1 cellular context compared by ENCODE assay signal in the genomic region with DNA sequence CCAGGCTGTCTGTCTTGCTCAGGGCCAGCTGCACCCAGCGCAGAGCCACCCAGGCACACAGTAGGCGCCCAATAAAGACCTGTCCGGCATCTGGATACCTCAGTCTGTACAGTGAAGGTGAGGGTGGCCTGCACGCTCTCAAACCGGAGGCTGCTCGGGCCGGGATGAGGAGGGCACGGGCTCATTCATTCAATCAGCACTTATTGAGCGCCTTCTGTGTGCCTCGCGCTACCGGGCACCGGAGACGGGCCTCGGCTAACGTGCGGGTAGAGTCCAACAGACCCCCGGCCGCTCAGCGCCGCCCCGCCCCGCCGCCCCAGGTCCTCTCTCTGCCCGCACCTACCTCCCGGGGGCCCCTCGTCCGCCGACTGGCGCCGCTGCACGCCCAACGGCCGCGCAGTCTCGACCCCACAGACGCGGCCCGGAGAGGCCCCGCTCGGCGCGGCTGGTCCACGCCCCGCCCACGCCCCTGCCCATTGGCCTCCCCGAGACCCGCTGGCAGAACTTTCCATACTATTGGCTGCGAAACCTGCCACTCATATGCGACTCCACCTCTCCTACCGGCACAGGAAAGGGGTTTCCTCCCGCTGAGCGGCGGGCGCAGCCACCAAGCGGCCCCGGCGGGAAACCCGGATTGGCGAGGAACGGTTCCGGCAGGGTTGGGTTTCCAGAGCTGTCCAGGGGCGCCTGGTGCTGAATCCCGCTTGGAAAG.
A peak's percentile ranks its signal among the peaks of the same experiment; 100 is the strongest.
TF ChIP-seq lines count a peak whose summit lies in the region.

A gene with protein sequence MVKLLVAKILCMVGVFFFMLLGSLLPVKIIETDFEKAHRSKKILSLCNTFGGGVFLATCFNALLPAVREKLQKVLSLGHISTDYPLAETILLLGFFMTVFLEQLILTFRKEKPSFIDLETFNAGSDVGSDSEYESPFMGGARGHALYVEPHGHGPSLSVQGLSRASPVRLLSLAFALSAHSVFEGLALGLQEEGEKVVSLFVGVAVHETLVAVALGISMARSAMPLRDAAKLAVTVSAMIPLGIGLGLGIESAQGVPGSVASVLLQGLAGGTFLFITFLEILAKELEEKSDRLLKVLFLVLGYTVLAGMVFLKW (minus strand): TSS at position 416 of the 712 bp plus-strand sequence. CDS start 2,760 bp downstream, outside the sequence.

TF ChIP-seq in HEK293, 187 proteins besides CTCF, POLR2A, EP300 and RAD21 (continued from another document and continues in another):
- TF ChIP-seq, protein P1, sequence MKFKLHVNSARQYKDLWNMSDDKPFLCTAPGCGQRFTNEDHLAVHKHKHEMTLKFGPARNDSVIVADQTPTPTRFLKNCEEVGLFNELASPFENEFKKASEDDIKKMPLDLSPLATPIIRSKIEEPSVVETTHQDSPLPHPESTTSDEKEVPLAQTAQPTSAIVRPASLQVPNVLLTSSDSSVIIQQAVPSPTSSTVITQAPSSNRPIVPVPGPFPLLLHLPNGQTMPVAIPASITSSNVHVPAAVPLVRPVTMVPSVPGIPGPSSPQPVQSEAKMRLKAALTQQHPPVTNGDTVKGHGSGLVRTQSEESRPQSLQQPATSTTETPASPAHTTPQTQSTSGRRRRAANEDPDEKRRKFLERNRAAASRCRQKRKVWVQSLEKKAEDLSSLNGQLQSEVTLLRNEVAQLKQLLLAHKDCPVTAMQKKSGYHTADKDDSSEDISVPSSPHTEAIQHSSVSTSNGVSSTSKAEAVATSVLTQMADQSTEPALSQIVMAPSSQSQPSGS (tag by site-specific recombination; IDR thresholded peaks at IDR 0.05; ENCODE audit: low read depth) = no peak
- TF ChIP-seq ZNF654 (tag by site-specific recombination; IDR thresholded peaks at IDR 0.05; ENCODE audit: low read depth) (peak; percentile 16; the same call in 1 of the 2 replicates), GLIS2 (tag by site-specific recombination; IDR thresholded peaks at IDR 0.05) (peak; percentile 72), YY2 (tag by site-specific recombination; IDR thresholded peaks at IDR 0.05) (peak; percentile 71; the same call in 1 of the 2 replicates), ZNF404 (tag by site-specific recombination; IDR thresholded peaks at IDR 0.05) (no peak), ZNF2 (tag by site-specific recombination; IDR thresholded peaks at IDR 0.05) (0 out of 2 replicates have a peak, but pooled peaks have one; percentile 76), ZFP69B (tag by site-specific recombination; IDR thresholded peaks at IDR 0.05) (peak; percentile 85), GLI2 (tag by site-specific recombination; IDR thresholded peaks at IDR 0.05; ENCODE audit: borderline replicate concordance, low read depth) (no peak), BCL11A (tag by site-specific recombination; IDR thresholded peaks at IDR 0.05; ENCODE audit: low read depth) (no peak), ZNF792 (tag by site-specific recombination; IDR thresholded peaks at IDR 0.05) (peak; percentile 100), ZNF501 (tag by site-specific recombination; IDR thresholded peaks at IDR 0.05) (peak; percentile 73), ZNF76 (tag by site-specific recombination; IDR thresholded peaks at IDR 0.05; ENCODE audit: borderline replicate concordance, low read depth) (peak; percentile 87), ZXDB (tag by site-specific recombination; IDR thresholded peaks at IDR 0.05) (peak; percentile 100), ZNF23 (tag by site-specific recombination; IDR thresholded peaks at IDR 0.05; ENCODE audit: borderline replicate concordance) (no peak), BCL11B (tag by site-specific recombination; IDR thresholded peaks at IDR 0.05; ENCODE audit: low read depth) (no peak), SP7 (tag by site-specific recombination; IDR thresholded peaks at IDR 0.05) (peak; percentile 89), YY1 (tag by site-specific recombination; IDR thresholded peaks at IDR 0.05) (peak; percentile 74), MZF1 (tag by site-specific recombination; IDR thresholded peaks at IDR 0.05; ENCODE audit: borderline replicate concordance) (no peak), ZBTB8A (tag by site-specific recombination; IDR thresholded peaks at IDR 0.05) (peak; percentile 56), ZNF132 (tag by site-specific recombination; IDR thresholded peaks at IDR 0.05; ENCODE audit: borderline replicate concordance) (no peak), ZNF776 (tag by site-specific recombination; IDR thresholded peaks at IDR 0.05; ENCODE audit: borderline replicate concordance) (no peak), ZBTB7A (tag by site-specific recombination; IDR thresholded peaks at IDR 0.05; ENCODE audit: low read depth) (peak; percentile 94), IKZF3 (tag by site-specific recombination; IDR thresholded peaks at IDR 0.05) (peak; percentile 94), ZSCAN30 (tag by site-specific recombination; IDR thresholded peaks at IDR 0.05) (peak; percentile 99), ZNF274 (IDR thresholded peaks at IDR 0.05; ENCODE audit: low read length) (no peak), ZNF274 (tag by site-specific recombination; IDR thresholded peaks at IDR 0.05; ENCODE audit: borderline replicate concordance) (no peak), ZNF214 (tag by site-specific recombination; IDR thresholded peaks at IDR 0.05; ENCODE audit: borderline replicate concordance) (no peak), ZNF48 (tag by site-specific recombination; IDR thresholded peaks at IDR 0.05) (no peak), ZFHX2 (tag by site-specific recombination; conservative IDR thresholded peaks at IDR 0.05) (0 out of 2 replicates have a peak, but pooled peaks have one; percentile 16)
- TF ChIP-seq, protein P2, sequence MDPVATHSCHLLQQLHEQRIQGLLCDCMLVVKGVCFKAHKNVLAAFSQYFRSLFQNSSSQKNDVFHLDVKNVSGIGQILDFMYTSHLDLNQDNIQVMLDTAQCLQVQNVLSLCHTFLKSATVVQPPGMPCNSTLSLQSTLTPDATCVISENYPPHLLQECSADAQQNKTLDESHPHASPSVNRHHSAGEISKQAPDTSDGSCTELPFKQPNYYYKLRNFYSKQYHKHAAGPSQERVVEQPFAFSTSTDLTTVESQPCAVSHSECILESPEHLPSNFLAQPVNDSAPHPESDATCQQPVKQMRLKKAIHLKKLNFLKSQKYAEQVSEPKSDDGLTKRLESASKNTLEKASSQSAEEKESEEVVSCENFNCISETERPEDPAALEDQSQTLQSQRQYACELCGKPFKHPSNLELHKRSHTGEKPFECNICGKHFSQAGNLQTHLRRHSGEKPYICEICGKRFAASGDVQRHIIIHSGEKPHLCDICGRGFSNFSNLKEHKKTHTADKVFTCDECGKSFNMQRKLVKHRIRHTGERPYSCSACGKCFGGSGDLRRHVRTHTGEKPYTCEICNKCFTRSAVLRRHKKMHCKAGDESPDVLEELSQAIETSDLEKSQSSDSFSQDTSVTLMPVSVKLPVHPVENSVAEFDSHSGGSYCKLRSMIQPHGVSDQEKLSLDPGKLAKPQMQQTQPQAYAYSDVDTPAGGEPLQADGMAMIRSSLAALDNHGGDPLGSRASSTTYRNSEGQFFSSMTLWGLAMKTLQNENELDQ (tag by site-specific recombination; IDR thresholded peaks at IDR 0.05; ENCODE audit: low read depth) = no peak
- TF ChIP-seq, protein P3, sequence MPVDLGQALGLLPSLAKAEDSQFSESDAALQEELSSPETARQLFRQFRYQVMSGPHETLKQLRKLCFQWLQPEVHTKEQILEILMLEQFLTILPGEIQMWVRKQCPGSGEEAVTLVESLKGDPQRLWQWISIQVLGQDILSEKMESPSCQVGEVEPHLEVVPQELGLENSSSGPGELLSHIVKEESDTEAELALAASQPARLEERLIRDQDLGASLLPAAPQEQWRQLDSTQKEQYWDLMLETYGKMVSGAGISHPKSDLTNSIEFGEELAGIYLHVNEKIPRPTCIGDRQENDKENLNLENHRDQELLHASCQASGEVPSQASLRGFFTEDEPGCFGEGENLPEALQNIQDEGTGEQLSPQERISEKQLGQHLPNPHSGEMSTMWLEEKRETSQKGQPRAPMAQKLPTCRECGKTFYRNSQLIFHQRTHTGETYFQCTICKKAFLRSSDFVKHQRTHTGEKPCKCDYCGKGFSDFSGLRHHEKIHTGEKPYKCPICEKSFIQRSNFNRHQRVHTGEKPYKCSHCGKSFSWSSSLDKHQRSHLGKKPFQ (tag by site-specific recombination; IDR thresholded peaks at IDR 0.05) = no peak
- TF ChIP-seq, protein P4, sequence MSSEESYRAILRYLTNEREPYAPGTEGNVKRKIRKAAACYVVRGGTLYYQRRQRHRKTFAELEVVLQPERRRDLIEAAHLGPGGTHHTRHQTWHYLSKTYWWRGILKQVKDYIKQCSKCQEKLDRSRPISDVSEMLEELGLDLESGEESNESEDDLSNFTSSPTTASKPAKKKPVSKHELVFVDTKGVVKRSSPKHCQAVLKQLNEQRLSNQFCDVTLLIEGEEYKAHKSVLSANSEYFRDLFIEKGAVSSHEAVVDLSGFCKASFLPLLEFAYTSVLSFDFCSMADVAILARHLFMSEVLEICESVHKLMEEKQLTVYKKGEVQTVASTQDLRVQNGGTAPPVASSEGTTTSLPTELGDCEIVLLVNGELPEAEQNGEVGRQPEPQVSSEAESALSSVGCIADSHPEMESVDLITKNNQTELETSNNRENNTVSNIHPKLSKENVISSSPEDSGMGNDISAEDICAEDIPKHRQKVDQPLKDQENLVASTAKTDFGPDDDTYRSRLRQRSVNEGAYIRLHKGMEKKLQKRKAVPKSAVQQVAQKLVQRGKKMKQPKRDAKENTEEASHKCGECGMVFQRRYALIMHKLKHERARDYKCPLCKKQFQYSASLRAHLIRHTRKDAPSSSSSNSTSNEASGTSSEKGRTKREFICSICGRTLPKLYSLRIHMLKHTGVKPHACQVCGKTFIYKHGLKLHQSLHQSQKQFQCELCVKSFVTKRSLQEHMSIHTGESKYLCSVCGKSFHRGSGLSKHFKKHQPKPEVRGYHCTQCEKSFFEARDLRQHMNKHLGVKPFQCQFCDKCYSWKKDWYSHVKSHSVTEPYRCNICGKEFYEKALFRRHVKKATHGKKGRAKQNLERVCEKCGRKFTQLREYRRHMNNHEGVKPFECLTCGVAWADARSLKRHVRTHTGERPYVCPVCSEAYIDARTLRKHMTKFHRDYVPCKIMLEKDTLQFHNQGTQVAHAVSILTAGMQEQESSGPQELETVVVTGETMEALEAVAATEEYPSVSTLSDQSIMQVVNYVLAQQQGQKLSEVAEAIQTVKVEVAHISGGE (tag by site-specific recombination; conservative IDR thresholded peaks at IDR 0.05; ENCODE audit: low read depth) = peak; percentile 100
- TF ChIP-seq, protein P5, sequence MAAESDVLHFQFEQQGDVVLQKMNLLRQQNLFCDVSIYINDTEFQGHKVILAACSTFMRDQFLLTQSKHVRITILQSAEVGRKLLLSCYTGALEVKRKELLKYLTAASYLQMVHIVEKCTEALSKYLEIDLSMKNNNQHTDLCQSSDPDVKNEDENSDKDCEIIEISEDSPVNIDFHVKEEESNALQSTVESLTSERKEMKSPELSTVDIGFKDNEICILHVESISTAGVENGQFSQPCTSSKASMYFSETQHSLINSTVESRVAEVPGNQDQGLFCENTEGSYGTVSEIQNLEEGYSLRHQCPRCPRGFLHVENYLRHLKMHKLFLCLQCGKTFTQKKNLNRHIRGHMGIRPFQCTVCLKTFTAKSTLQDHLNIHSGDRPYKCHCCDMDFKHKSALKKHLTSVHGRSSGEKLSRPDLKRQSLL (tag by site-specific recombination; IDR thresholded peaks at IDR 0.05) = peak; percentile 67; the same call in 1 of the 2 replicates
- TF ChIP-seq, protein P6, sequence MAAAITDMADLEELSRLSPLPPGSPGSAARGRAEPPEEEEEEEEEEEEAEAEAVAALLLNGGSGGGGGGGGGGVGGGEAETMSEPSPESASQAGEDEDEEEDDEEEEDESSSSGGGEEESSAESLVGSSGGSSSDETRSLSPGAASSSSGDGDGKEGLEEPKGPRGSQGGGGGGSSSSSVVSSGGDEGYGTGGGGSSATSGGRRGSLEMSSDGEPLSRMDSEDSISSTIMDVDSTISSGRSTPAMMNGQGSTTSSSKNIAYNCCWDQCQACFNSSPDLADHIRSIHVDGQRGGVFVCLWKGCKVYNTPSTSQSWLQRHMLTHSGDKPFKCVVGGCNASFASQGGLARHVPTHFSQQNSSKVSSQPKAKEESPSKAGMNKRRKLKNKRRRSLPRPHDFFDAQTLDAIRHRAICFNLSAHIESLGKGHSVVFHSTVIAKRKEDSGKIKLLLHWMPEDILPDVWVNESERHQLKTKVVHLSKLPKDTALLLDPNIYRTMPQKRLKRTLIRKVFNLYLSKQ (tag by site-specific recombination; IDR thresholded peaks at IDR 0.05; ENCODE audit: borderline replicate concordance) = no peak
- TF ChIP-seq, protein P7, sequence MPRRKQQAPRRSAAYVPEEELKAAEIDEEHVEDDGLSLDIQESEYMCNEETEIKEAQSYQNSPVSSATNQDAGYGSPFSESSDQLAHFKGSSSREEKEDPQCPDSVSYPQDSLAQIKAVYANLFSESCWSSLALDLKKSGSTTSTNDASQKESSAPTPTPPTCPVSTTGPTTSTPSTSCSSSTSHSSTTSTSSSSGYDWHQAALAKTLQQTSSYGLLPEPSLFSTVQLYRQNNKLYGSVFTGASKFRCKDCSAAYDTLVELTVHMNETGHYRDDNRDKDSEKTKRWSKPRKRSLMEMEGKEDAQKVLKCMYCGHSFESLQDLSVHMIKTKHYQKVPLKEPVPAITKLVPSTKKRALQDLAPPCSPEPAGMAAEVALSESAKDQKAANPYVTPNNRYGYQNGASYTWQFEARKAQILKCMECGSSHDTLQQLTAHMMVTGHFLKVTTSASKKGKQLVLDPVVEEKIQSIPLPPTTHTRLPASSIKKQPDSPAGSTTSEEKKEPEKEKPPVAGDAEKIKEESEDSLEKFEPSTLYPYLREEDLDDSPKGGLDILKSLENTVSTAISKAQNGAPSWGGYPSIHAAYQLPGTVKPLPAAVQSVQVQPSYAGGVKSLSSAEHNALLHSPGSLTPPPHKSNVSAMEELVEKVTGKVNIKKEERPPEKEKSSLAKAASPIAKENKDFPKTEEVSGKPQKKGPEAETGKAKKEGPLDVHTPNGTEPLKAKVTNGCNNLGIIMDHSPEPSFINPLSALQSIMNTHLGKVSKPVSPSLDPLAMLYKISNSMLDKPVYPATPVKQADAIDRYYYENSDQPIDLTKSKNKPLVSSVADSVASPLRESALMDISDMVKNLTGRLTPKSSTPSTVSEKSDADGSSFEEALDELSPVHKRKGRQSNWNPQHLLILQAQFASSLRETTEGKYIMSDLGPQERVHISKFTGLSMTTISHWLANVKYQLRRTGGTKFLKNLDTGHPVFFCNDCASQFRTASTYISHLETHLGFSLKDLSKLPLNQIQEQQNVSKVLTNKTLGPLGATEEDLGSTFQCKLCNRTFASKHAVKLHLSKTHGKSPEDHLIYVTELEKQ (tag by site-specific recombination; IDR thresholded peaks at IDR 0.05; ENCODE audit: borderline replicate concordance) = 0 out of 2 replicates have a peak, but pooled peaks have one; percentile 33
- TF ChIP-seq, protein P8, sequence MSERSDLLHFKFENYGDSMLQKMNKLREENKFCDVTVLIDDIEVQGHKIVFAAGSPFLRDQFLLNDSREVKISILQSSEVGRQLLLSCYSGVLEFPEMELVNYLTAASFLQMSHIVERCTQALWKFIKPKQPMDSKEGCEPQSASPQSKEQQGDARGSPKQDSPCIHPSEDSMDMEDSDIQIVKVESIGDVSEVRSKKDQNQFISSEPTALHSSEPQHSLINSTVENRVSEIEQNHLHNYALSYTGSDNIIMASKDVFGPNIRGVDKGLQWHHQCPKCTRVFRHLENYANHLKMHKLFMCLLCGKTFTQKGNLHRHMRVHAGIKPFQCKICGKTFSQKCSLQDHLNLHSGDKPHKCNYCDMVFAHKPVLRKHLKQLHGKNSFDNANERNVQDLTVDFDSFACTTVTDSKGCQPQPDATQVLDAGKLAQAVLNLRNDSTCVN (tag by site-specific recombination; optimal IDR thresholded peaks at IDR 0.05) = peak; percentile 72
- TF ChIP-seq, protein P9, sequence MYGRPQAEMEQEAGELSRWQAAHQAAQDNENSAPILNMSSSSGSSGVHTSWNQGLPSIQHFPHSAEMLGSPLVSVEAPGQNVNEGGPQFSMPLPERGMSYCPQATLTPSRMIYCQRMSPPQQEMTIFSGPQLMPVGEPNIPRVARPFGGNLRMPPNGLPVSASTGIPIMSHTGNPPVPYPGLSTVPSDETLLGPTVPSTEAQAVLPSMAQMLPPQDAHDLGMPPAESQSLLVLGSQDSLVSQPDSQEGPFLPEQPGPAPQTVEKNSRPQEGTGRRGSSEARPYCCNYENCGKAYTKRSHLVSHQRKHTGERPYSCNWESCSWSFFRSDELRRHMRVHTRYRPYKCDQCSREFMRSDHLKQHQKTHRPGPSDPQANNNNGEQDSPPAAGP (tag by site-specific recombination; IDR thresholded peaks at IDR 0.05) = peak; percentile 90
